Comparison of ENCODE assay signal across 11 cellular contexts in the genomic region with DNA sequence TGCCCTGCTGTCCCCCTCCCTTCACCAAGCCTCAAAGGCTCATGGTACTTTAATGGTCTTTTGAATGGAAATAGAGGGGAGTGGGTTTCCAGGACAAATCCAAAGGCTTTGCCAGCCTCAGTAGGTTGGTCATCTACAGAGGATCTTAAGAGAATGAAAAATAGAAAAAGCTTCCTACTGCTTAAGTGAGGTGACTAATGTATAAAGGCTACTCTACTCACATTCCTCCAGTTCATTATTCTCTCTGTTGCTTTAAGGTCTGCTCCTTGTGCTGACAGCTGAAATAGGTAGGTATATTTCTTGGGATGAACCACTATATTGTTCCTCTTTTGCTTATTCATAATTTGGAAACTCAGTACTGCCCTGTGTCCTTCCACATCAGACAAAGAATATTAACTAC. TPM values are rescaled to one million over a fixed set of nuclear protein-coding genes. Genes with fewer than 3 reads are reported as not detected.
"Had no signal": no experiment of that assay in that cellular context is flagged by ENCODE, and none has a peak within 500 bp of the region (broad histone marks: within the 10 kb centered on the region; RNA-seq: fewer than 3 reads in every experiment).

No MANE protein-coding gene starts in this region.

- H3K9me3 Mint-ChIP-seq: HFFc6, IgD-negative memory B cell had no signal

- FAIRE-seq: HepG2 had no signal

- H3K4me3 ChIP-seq: GM23248, HAP-1 had no signal

- H3K4me3 Mint-ChIP-seq: HFFc6, IgD-negative memory B cell had no signal

- DNase-seq: GM23248, GOT3, H7, HFFc6 had no signal

- H3K9ac ChIP-seq: GM23248 had no signal

- H3K36me3 ChIP-seq: HAP-1 had no signal

- H3K27ac ChIP-seq: GM23248, HL-60 had no signal

- ATAC-seq: HCT116, HepG2 had no signal

- H2AFZ ChIP-seq: GM23248 had no signal

- H3K27ac Mint-ChIP-seq: HFFc6, IgD-negative memory B cell had no signal

- H3K4me1 ChIP-seq: HAP-1 had no signal

RNA-seq across cellular contexts. Expression of gene CHIA, which starts 10.4 kb away (rescaled TPM):
- total RNA-seq: GM23248, H4, H7, HepG2, HFFc6, HT1080 had no signal
- polyA plus RNA-seq: GM23248, HepG2 had no signal

RNA-seq across cellular contexts. Expression of gene CHI3L2, which starts 52.8 kb away (rescaled TPM):
- total RNA-seq: GM23248, H4, H7 had no signal
